ENCODE assay signal across 1 cellular context in genomic region chr5:154940772-154941620, GRCh38.
TF ChIP-seq lines count a peak whose summit lies in the region.

MRPL22 (plus strand) TSS chr5:154941073; CDS start chr5:154941111, 38 bp downstream.

TF ChIP-seq in HEK293, 187 proteins besides CTCF, POLR2A, EP300 and RAD21 (continued from another document and continues in another):
- peak; percentile 52; the same call in 1 of the 2 replicates for TF ChIP-seq ZNF692 (tag by site-specific recombination; IDR thresholded peaks at IDR 0.05)
- TF ChIP-seq HOXC10 (CRISPR knock-in tag; IDR thresholded peaks at IDR 0.05) = no peak
- no peak for TF ChIP-seq ZNF354C (tag by site-specific recombination; IDR thresholded peaks at IDR 0.05; ENCODE audit: borderline replicate concordance, low read depth)
- TF ChIP-seq ZXDB (tag by site-specific recombination; IDR thresholded peaks at IDR 0.05) = peak; percentile 74
- no peak for TF ChIP-seq RBAK (tag by site-specific recombination; IDR thresholded peaks at IDR 0.05)
- peak; percentile 47; the same call in 1 of the 2 replicates for TF ChIP-seq ZFP69B (tag by site-specific recombination; IDR thresholded peaks at IDR 0.05)
- peak; percentile 80 for TF ChIP-seq ZNF76 (tag by site-specific recombination; IDR thresholded peaks at IDR 0.05; ENCODE audit: borderline replicate concordance, low read depth)
- no peak for TF ChIP-seq ZFP41 (tag by site-specific recombination; IDR thresholded peaks at IDR 0.05; ENCODE audit: borderline replicate concordance)
- TF ChIP-seq ZNF146 (tag by site-specific recombination; IDR thresholded peaks at IDR 0.05) = no peak
- TF ChIP-seq ZNF121 (tag by site-specific recombination; IDR thresholded peaks at IDR 0.05) = no peak
- no peak for TF ChIP-seq ZNF488 (tag by site-specific recombination; IDR thresholded peaks at IDR 0.05)
- TF ChIP-seq ZNF341 (tag by site-specific recombination; IDR thresholded peaks at IDR 0.05; ENCODE audit: low read depth) = peak; percentile 77
- peak; percentile 26; the same call in 1 of the 2 replicates for TF ChIP-seq ZNF449 (tag by site-specific recombination; IDR thresholded peaks at IDR 0.05)
- no peak for TF ChIP-seq ZNF521 (tag by site-specific recombination; IDR thresholded peaks at IDR 0.05)
- peak; percentile 90 for TF ChIP-seq TRIM28 (IDR thresholded peaks at IDR 0.05; ENCODE audit: borderline replicate concordance, low read length)
- TF ChIP-seq GLIS2 (tag by site-specific recombination; IDR thresholded peaks at IDR 0.05) = peak; percentile 75
- no peak for TF ChIP-seq ZNF48 (tag by site-specific recombination; IDR thresholded peaks at IDR 0.05)
- TF ChIP-seq SCRT1 (tag by site-specific recombination; IDR thresholded peaks at IDR 0.05; ENCODE audit: borderline replicate concordance) = no peak
- TF ChIP-seq REST (tag by site-specific recombination; IDR thresholded peaks at IDR 0.05) = peak; percentile 42; the same call in 1 of the 2 replicates
- no peak for TF ChIP-seq MYNN (tag by site-specific recombination; IDR thresholded peaks at IDR 0.05; ENCODE audit: borderline replicate concordance)
- TF ChIP-seq ZNF610 (tag by site-specific recombination; IDR thresholded peaks at IDR 0.05; ENCODE audit: borderline replicate concordance) = peak; percentile 69; the same call in 1 of the 2 replicates
- TF ChIP-seq ZSCAN5A (tag by site-specific recombination; IDR thresholded peaks at IDR 0.05) = no peak
- peak; percentile 79 for TF ChIP-seq ZFP37 (tag by site-specific recombination; IDR thresholded peaks at IDR 0.05)
- no peak for TF ChIP-seq ZNF544 (tag by site-specific recombination; IDR thresholded peaks at IDR 0.05)
- TF ChIP-seq ZEB2 (tag by site-specific recombination; IDR thresholded peaks at IDR 0.05) = 0 out of 2 replicates have a peak, but pooled peaks have one; percentile 41
- TF ChIP-seq ZNF140 (tag by site-specific recombination; IDR thresholded peaks at IDR 0.05) = no peak
- peak; percentile 39; the same call in 1 of the 2 replicates for TF ChIP-seq OSR2 (tag by site-specific recombination; IDR thresholded peaks at IDR 0.05)
- peak; percentile 83 for TF ChIP-seq ZNF2 (tag by site-specific recombination; IDR thresholded peaks at IDR 0.05)
- TF ChIP-seq ZNF473 (tag by site-specific recombination; IDR thresholded peaks at IDR 0.05) = no peak
- no peak for TF ChIP-seq ZNF514 (tag by site-specific recombination; IDR thresholded peaks at IDR 0.05)
- peak; percentile 12; the same call in 1 of the 2 replicates for TF ChIP-seq OVOL3 (tag by site-specific recombination; IDR thresholded peaks at IDR 0.05)
- TF ChIP-seq ZNF18 (tag by site-specific recombination; IDR thresholded peaks at IDR 0.05) = no peak
- no peak for TF ChIP-seq REPIN1 (tag by site-specific recombination; IDR thresholded peaks at IDR 0.05; ENCODE audit: low read depth)
- TF ChIP-seq ZNF629 (tag by site-specific recombination; IDR thresholded peaks at IDR 0.05) = peak; percentile 41
- TF ChIP-seq ZBTB26 (tag by site-specific recombination; optimal IDR thresholded peaks at IDR 0.05) = peak; percentile 29
- no peak for TF ChIP-seq ZNF37A (tag by site-specific recombination; IDR thresholded peaks at IDR 0.05)
- no peak for TF ChIP-seq SALL2 (tag by site-specific recombination; IDR thresholded peaks at IDR 0.05; ENCODE audit: borderline replicate concordance)
- no peak for TF ChIP-seq ZNF211 (tag by site-specific recombination; IDR thresholded peaks at IDR 0.05; ENCODE audit: low read depth)
- TF ChIP-seq KLF1 (tag by site-specific recombination; IDR thresholded peaks at IDR 0.05) = no peak
- TF ChIP-seq PRDM1 (tag by site-specific recombination; IDR thresholded peaks at IDR 0.05) = no peak
- no peak for TF ChIP-seq ZNF626 (tag by site-specific recombination; IDR thresholded peaks at IDR 0.05)
- TF ChIP-seq ELK4 (IDR thresholded peaks at IDR 0.05; ENCODE audit: borderline replicate concordance, low read depth, low read length) = no peak
- TF ChIP-seq ZNF639 (tag by site-specific recombination; IDR thresholded peaks at IDR 0.05) = no peak
- 0 out of 2 replicates have a peak, but pooled peaks have one; percentile 9 for TF ChIP-seq KLF9 (tag by site-specific recombination; IDR thresholded peaks at IDR 0.05; ENCODE audit: low read depth)
- peak; percentile 86 for TF ChIP-seq YY1 (tag by site-specific recombination; IDR thresholded peaks at IDR 0.05)
- peak; percentile 66; the same call in 1 of the 2 replicates for TF ChIP-seq ZNF561 (tag by site-specific recombination; IDR thresholded peaks at IDR 0.05; ENCODE audit: borderline replicate concordance)
- TF ChIP-seq ZNF26 (tag by site-specific recombination; IDR thresholded peaks at IDR 0.05) = no peak
- TF ChIP-seq IKZF3 (tag by site-specific recombination; IDR thresholded peaks at IDR 0.05) = no peak
- no peak for TF ChIP-seq ZNF623 (tag by site-specific recombination; IDR thresholded peaks at IDR 0.05)
- TF ChIP-seq FEZF1 (tag by site-specific recombination; IDR thresholded peaks at IDR 0.05) = no peak
- TF ChIP-seq ZNF223 (tag by site-specific recombination; IDR thresholded peaks at IDR 0.05) = no peak
- TF ChIP-seq ZNF501 (tag by site-specific recombination; IDR thresholded peaks at IDR 0.05) = peak; percentile 44; the same call in 1 of the 2 replicates
- TF ChIP-seq ZNF138 (tag by site-specific recombination; IDR thresholded peaks at IDR 0.05; ENCODE audit: borderline replicate concordance) = no peak
- no peak for TF ChIP-seq ZNF830 (tag by site-specific recombination; IDR thresholded peaks at IDR 0.05; ENCODE audit: low read depth)
- peak; percentile 92 for TF ChIP-seq YY2 (tag by site-specific recombination; IDR thresholded peaks at IDR 0.05)
- TF ChIP-seq SP3 (tag by site-specific recombination; IDR thresholded peaks at IDR 0.05) = 0 out of 2 replicates have a peak, but pooled peaks have one; percentile 23
